ENCODE assay signal across 1 cellular context in genomic region chr18:79999701-80000100, GRCh38. TPM values are rescaled to one million over a fixed set of nuclear protein-coding genes. Genes with fewer than 3 reads are reported as not detected.
"Had no signal": no experiment of that assay in that cellular context is flagged by ENCODE, and none has a peak within 500 bp of the region (broad histone marks: within the 10 kb centered on the region; RNA-seq: fewer than 3 reads in every experiment).

No MANE protein-coding gene starts in this region.

RNA-seq across cellular contexts. Expression of gene HSBP1L1, which starts 35.3 kb away (rescaled TPM):
- total RNA-seq: myocyte had no signal
